10 cellular contexts compared by ENCODE assay signal in the genomic region with DNA sequence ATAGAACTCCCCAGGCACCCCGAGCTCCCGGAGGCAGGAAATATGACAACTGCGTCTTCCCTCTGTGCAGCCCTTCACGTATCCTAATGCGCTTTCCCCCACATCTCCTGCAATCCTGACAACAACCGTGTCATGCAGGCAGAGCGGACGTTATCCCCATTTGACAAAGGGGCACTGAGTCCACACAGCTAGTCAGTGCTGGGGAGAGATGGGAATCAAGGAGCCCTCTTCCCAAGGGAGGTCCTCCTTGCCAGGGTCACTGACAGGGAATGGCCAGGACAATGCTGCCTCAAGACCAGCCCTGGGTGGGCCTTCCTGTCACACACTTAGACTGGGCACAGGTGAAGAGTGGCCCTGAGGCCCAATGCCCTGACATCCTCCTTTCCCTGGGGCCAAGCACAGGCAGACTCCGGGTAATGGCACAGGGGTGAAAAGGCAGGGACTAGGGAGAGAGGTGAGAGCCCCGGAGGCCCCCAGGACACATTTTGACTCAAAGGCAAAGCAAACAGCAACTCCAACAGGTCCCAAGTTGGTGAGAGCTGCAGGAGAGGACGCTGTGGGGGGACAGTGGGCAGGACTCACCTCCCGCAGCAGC. TPM values are rescaled to one million over a fixed set of nuclear protein-coding genes. Genes with fewer than 3 reads are reported as not detected.
DNase-seq lines count a peak whose midpoint lies in the region; ATAC-seq and TF ChIP-seq lines count a peak whose summit lies in the region.
"Had no signal": no experiment of that assay in that cellular context is flagged by ENCODE, and none has a peak within 500 bp of the region (broad histone marks: within the 10 kb centered on the region; RNA-seq: fewer than 3 reads in every experiment).

No MANE protein-coding gene starts in this region.

- peaks cover 17% of the 10 kb centered on the region for H3K79me2 ChIP-seq in GM23338 (replicated peaks; ENCODE audit: insufficient read depth)
- peaks cover 7% of the 10 kb centered on the region for H3K79me2 ChIP-seq in fibroblast of lung (ENCODE audit: control insufficient read depth, insufficient read depth, low read length)

- no peaks in the 10 kb centered on the region for H3K27me3 ChIP-seq in GM23338 (ENCODE audit: insufficient read depth)
- H3K27me3 ChIP-seq in fibroblast of lung (ENCODE audit: control insufficient read depth, insufficient read depth, low read length): no peaks in the 10 kb centered on the region
- H3K27me3 ChIP-seq in skeletal muscle satellite cell (ENCODE audit: control insufficient read depth, insufficient read depth, low read length): no peaks in the 10 kb centered on the region

- H3K27ac ChIP-seq in GM23338 (ENCODE audit: low read depth) (no peak overlapping the region), fibroblast of lung (ENCODE audit: insufficient read depth, low read length) (peak overlapping the region; percentile 34)

- no peaks in the 10 kb centered on the region for H3K9me3 ChIP-seq in fibroblast of lung (ENCODE audit: control insufficient read depth, insufficient read depth, low read depth, low read length)
- H3K9me3 ChIP-seq in skeletal muscle satellite cell (replicated peaks; ENCODE audit: low read length): no peaks in the 10 kb centered on the region

- H3K36me3 ChIP-seq in GM23338 (ENCODE audit: insufficient read depth) (no peaks in the 10 kb centered on the region), fibroblast of lung (ENCODE audit: control insufficient read depth, insufficient read depth, low read length) (peaks cover 4% of the 10 kb centered on the region), skeletal muscle satellite cell (ENCODE audit: insufficient read depth, low read length) (no peaks in the 10 kb centered on the region)

- H3K27ac Mint-ChIP-seq in GM23338 (no peak overlapping the region), T-cell (no peak overlapping the region)
- H3K27ac Mint-ChIP-seq: stimulated activated naive B cell treated with anti-CD40 and anti-IgM and Interleukin-4, amounts not matched to agents 10 μg/mL and 1 μg/mL and 100 μg/mL, for 72 hours had no signal

- H3K4me3 ChIP-seq in GM23338: no peak overlapping the region
- peak overlapping the region in 2 of 4 experiments; percentile 26 to 67 for H3K4me3 ChIP-seq in fibroblast of lung (replicated peaks in 1 of 4; ENCODE audit: control extremely low read depth in 1 of 4, insufficient read depth in 1 of 4, low read depth in 3 of 4, low read length in 4 of 4)
- no peak overlapping the region for H3K4me3 ChIP-seq in skeletal muscle satellite cell (ENCODE audit: low read length)

- POLR2A ChIA-PET in T-cell (lab: Charles Lee): interaction anchor here (0.5 to 0.6 kb wide), 2 partner anchors 55 to 217 kb away, joined by 3 read pairs; no protein-coding TSS in a partner anchor

- peaks cover 4% of the 10 kb centered on the region; the same call in 1 of the 2 replicates for H3F3A ChIP-seq in GM23338 (replicated peaks; ENCODE audit: low read depth)

- H3K9ac ChIP-seq in fibroblast of lung (ENCODE audit: insufficient read depth, low read length) (peak overlapping the region; percentile 79), skeletal muscle satellite cell (ENCODE audit: low read depth, low read length) (no peak overlapping the region)

- CTCF ChIA-PET in T-cell (lab: Charles Lee): no interaction called here

- H3K4me2 ChIP-seq in GM23338 (no peak overlapping the region), fibroblast of lung (ENCODE audit: extremely low read depth, insufficient read depth, low read length) (no peak overlapping the region), skeletal muscle satellite cell (ENCODE audit: low read length) (peak overlapping the region; percentile 96)

- DNase-seq in GM23338 (ENCODE audit: low spot score) (no peak), T-cell (no peak), fibroblast of lung (ENCODE audit: low read depth in 2 of 2) (no peak), NCI-H69 (lab: John Stamatoyannopoulos, UW) (no peak), NOMO-1 treated with DMSO at 0.1 percent for 48 hours (lab: John Stamatoyannopoulos, UW; ENCODE audit: unreplicated experiment) (no peak), NCI-H446 (lab: John Stamatoyannopoulos, UW) (no peak)
- DNase-seq: NCI-H2171 had no signal

- H4K20me1 ChIP-seq in GM23338 (replicated peaks; ENCODE audit: insufficient read depth) (peaks cover 11% of the 10 kb centered on the region; the same call in 1 of the 2 replicates), fibroblast of lung (ENCODE audit: control insufficient read depth, extremely low read depth, insufficient read depth, low read length) (no peaks in the 10 kb centered on the region)

- H3K4me1 ChIP-seq in GM23338 (ENCODE audit: insufficient read depth) (peaks cover 8% of the 10 kb centered on the region), fibroblast of lung (ENCODE audit: control insufficient read depth, extremely low read depth, insufficient read depth, low read length) (peaks cover 12% of the 10 kb centered on the region), skeletal muscle satellite cell (ENCODE audit: control insufficient read depth, insufficient read depth, low read length) (peaks cover 35% of the 10 kb centered on the region)

- TF ChIP-seq CTCF in GM23338 (conservative IDR thresholded peaks at IDR 0.05; ENCODE audit: low read depth in 2 of 2) (no peak), fibroblast of lung (conservative IDR thresholded peaks at IDR 0.05 in 1 of 2, IDR thresholded peaks at IDR 0.05 in 1 of 2; ENCODE audit: low read depth in 1 of 2, low read length in 2 of 2) (no peak)

- H2AFZ ChIP-seq in GM23338: no peak overlapping the region
- H2AFZ ChIP-seq in fibroblast of lung (ENCODE audit: low read length): no peak overlapping the region

- peaks cover 12% of the 10 kb centered on the region for H3K36me3 Mint-ChIP-seq in GM23338 (ENCODE audit: low read depth)
- H3K36me3 Mint-ChIP-seq in T-cell: peaks cover 15% of the 10 kb centered on the region

- H3K9me3 Mint-ChIP-seq in GM23338: 0 out of 3 replicates have a peak, but pooled peaks cover 3% of the 10 kb centered on the region
- H3K9me3 Mint-ChIP-seq in T-cell: no peaks in the 10 kb centered on the region
- H3K9me3 Mint-ChIP-seq: stimulated activated naive B cell treated with anti-CD40 and anti-IgM and Interleukin-4, amounts not matched to agents 10 μg/mL and 1 μg/mL and 100 μg/mL, for 72 hours had no signal

- H3K27me3 Mint-ChIP-seq in GM23338 (ENCODE audit: insufficient read depth, low read depth, poor library complexity): peaks cover 11% of the 10 kb centered on the region
- H3K27me3 Mint-ChIP-seq in T-cell: no peaks in the 10 kb centered on the region
- H3K27me3 Mint-ChIP-seq: stimulated activated naive B cell treated with anti-CD40 and anti-IgM and Interleukin-4, amounts not matched to agents 10 μg/mL and 1 μg/mL and 100 μg/mL, for 72 hours had no signal

- H3K4me1 Mint-ChIP-seq in GM23338: peaks cover 29% of the 10 kb centered on the region
- H3K4me1 Mint-ChIP-seq in T-cell: peaks cover 34 to 48% (median 36%) of the 10 kb centered on the region in 3 donors

- ATAC-seq in GM23338: no peak
- no peak for ATAC-seq in T-cell (replicated peaks in 1 of 4)
- ATAC-seq in GM21526 (IDR thresholded peaks at IDR 0.05; ENCODE audit: low FRiP score, unreplicated experiment): no peak

- H3K4me3 Mint-ChIP-seq in GM23338: peak overlapping the region; percentile 77; the same call in 2 of the 3 replicates
- peak overlapping the region; percentile 38 to 82 (median 62) for H3K4me3 Mint-ChIP-seq in T-cell

- H3K9me2 ChIP-seq in GM23338 (ENCODE audit: insufficient read depth): no peaks in the 10 kb centered on the region

TF ChIP-seq in GM23338, 12 proteins besides CTCF, POLR2A, EP300 and RAD21 (continues in another document):
- TF ChIP-seq EZH2phosphoT487 (IDR thresholded peaks at IDR 0.05; ENCODE audit: unreplicated experiment) (no peak), STAT1 (IDR thresholded peaks at IDR 0.05; ENCODE audit: unreplicated experiment) (no peak)
- TF ChIP-seq, protein P1, sequence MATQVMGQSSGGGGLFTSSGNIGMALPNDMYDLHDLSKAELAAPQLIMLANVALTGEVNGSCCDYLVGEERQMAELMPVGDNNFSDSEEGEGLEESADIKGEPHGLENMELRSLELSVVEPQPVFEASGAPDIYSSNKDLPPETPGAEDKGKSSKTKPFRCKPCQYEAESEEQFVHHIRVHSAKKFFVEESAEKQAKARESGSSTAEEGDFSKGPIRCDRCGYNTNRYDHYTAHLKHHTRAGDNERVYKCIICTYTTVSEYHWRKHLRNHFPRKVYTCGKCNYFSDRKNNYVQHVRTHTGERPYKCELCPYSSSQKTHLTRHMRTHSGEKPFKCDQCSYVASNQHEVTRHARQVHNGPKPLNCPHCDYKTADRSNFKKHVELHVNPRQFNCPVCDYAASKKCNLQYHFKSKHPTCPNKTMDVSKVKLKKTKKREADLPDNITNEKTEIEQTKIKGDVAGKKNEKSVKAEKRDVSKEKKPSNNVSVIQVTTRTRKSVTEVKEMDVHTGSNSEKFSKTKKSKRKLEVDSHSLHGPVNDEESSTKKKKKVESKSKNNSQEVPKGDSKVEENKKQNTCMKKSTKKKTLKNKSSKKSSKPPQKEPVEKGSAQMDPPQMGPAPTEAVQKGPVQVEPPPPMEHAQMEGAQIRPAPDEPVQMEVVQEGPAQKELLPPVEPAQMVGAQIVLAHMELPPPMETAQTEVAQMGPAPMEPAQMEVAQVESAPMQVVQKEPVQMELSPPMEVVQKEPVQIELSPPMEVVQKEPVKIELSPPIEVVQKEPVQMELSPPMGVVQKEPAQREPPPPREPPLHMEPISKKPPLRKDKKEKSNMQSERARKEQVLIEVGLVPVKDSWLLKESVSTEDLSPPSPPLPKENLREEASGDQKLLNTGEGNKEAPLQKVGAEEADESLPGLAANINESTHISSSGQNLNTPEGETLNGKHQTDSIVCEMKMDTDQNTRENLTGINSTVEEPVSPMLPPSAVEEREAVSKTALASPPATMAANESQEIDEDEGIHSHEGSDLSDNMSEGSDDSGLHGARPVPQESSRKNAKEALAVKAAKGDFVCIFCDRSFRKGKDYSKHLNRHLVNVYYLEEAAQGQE (IDR thresholded peaks at IDR 0.05; ENCODE audit: unreplicated experiment): no peak

RNA-seq across cellular contexts. Expression of a gene that starts 2.2 kb away (rescaled TPM):
- total RNA-seq in GM23338 (2014; rRNA removed; shearing (Covaris generic)): 30.1 and 32.4 TPM in 2 replicates
- 9.5 and 9.7 TPM in 2 replicates for polyA plus RNA-seq in GM23338 (2016; fragmentation: Nextera tagmentation; extraction: Ambion mirVana)
- total RNA-seq in T-cell: 10 to 100 TPM; 21.4 to 35.6 (median 32.8) TPM
- total RNA-seq in fibroblast of lung: 33.0 and 33.4 TPM in 2 replicates
- polyA plus RNA-seq in fibroblast of lung: 48.4 and 90.2 TPM in 2 replicates
- 40.2 and 87.4 TPM in 2 replicates for polyA plus RNA-seq in fibroblast of lung (2012)
- 235 and 386 TPM in 2 replicates for polyA minus RNA-seq in fibroblast of lung (ENCODE audit: low replicate concordance)
- 31.9 and 34.1 TPM in 2 replicates for total RNA-seq in skeletal muscle satellite cell (2012; rRNA removed)

RNA-seq across cellular contexts. Expression of a gene that starts 53.9 kb away (rescaled TPM):
- 2.4 and 5.3 TPM in 2 replicates for total RNA-seq in GM23338 (2014; rRNA removed; shearing (Covaris generic))
- 1.9 and 2.6 TPM in 2 replicates for polyA plus RNA-seq in GM23338 (2016; fragmentation: Nextera tagmentation; extraction: Ambion mirVana)
- total RNA-seq in T-cell: 10 to 100 TPM; 10.0 to 15.2 (median 12.7) TPM
- 5.1 and 7.3 TPM in 2 replicates for total RNA-seq in fibroblast of lung
- polyA plus RNA-seq in fibroblast of lung: 3.6 and 5.0 TPM in 2 replicates
- 1.6 and 1.9 TPM in 2 replicates for polyA plus RNA-seq in fibroblast of lung (2012)
- 1.4 and 1.5 TPM in 2 replicates for polyA minus RNA-seq in fibroblast of lung (ENCODE audit: low replicate concordance)
- 0.76 and 5.0 TPM in 2 replicates for total RNA-seq in skeletal muscle satellite cell (2012; rRNA removed)
